ENCODE assay signal across 9 cellular contexts in the genomic region with DNA sequence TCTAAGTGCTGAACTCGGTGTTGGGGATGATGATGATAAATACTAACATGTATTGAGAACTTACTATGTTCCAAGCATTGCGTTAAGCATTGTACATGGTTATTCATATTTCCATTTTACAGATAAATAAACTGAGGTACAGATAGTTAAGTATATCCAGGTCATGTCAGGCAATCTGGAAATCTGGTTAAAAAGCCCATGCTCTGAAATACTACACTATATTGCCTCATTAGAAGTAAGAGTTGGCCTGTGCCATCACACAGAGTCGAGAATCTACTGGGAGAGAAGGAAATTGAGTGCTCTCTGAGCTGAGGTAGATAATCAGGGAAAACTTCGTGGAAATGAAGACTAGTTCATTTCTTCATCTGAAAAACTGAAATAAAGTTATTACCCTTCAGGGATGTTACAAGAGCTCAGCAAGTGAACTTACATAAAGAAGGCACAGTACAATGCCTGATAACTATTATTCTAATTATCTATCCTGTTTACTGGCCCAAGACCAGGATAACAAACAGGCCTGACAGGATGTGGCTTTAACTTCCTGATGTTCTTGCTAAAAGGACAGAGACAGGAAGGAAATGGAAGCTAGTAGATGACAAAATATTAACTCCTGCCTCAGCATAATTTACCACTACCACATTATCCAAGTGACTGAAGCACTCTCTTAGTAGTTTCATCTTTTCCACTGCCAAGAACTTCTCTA.
DNase-seq lines count a peak whose midpoint lies in the region; ATAC-seq, FAIRE-seq and TF ChIP-seq lines count a peak whose summit lies in the region.
"Had no signal": no experiment of that assay in that cellular context is flagged by ENCODE, and none has a peak within 500 bp of the region (broad histone marks: within the 10 kb centered on the region; RNA-seq: fewer than 3 reads in every experiment).

No MANE protein-coding gene starts in this region.

- TF ChIP-seq CTCF in OCI-LY7 (conservative IDR thresholded peaks at IDR 0.05; ENCODE audit: low read length) = no peak
- no peak for TF ChIP-seq CTCF in endothelial cell of umbilical vein (IDR thresholded peaks at IDR 0.05; ENCODE audit: extremely low read depth in 1 of 2, insufficient read depth in 1 of 2, low read depth in 1 of 2, low read length in 2 of 2)

- no peaks in the 10 kb centered on the region for H4K20me1 ChIP-seq in OCI-LY7 (ENCODE audit: insufficient read depth, low read length)
- no peaks in the 10 kb centered on the region for H4K20me1 ChIP-seq in endothelial cell of umbilical vein (replicated peaks; ENCODE audit: control insufficient read depth, extremely low read depth, insufficient read depth, low read length)

- no peaks in the 10 kb centered on the region for H3K27me3 ChIP-seq in endothelial cell of umbilical vein (ENCODE audit: control insufficient read depth in 2 of 2, insufficient read depth in 2 of 2, low read length in 2 of 2)

- dilution Hi-C loops in endothelial cell of umbilical vein (cut with MboI; ENCODE audit: extremely low pct_ligation_motif_present, low sequenced_read_pairs) = no loop called here

- H3K4me2 ChIP-seq in OCI-LY7 (ENCODE audit: low read length) (peak overlapping the region; percentile 47), endothelial cell of umbilical vein (ENCODE audit: insufficient read depth, low read length) (peak overlapping the region; percentile 80)

- no peaks in the 10 kb centered on the region for H3K9me2 ChIP-seq in OCI-LY7 (ENCODE audit: insufficient read depth, low read length)

- H3K9me3 ChIP-seq in OCI-LY7 (ENCODE audit: low read length) = no peaks in the 10 kb centered on the region
- H3K9me3 ChIP-seq in endothelial cell of umbilical vein (replicated peaks; ENCODE audit: control insufficient read depth, insufficient read depth, low read length) = no peaks in the 10 kb centered on the region

- ATAC-seq in sciatic nerve (peak; percentile 65), GM18867 (IDR thresholded peaks at IDR 0.05; ENCODE audit: unreplicated experiment) (no peak)

- intact Hi-C loops in OCI-LY7 (cut with micrococcal nuclease; ENCODE audit: unreplicated experiment) (loop anchor here (10.0 kb wide), 1 partner anchor 199 kb away; a partner anchor contains a TSS), endothelial cell of umbilical vein (cut with micrococcal nuclease) (no loop called here), sciatic nerve (cut with DNase I) (no loop called here)

- H3K27ac ChIP-seq in OCI-LY7 (ENCODE audit: low read depth, low read length, poor library complexity, severe bottlenecking) (no peak overlapping the region), endothelial cell of umbilical vein (ENCODE audit: insufficient read depth, low read depth, low read length) (peak overlapping the region; percentile 36)

- no peak overlapping the region for H2AFZ ChIP-seq in OCI-LY7 (ENCODE audit: low read length)
- no peak overlapping the region for H2AFZ ChIP-seq in endothelial cell of umbilical vein (ENCODE audit: low read depth, low read length)

- H3K9me1 ChIP-seq in endothelial cell of umbilical vein (replicated peaks; ENCODE audit: control insufficient read depth, extremely low read depth, insufficient read depth, low read length) = no peaks in the 10 kb centered on the region

- CTCF ChIA-PET in OCI-LY7 (lab: Charles Lee; ENCODE audit: unreplicated experiment) = no interaction called here
- CTCF ChIA-PET in endothelial cell of umbilical vein (lab: Charles Lee) = interaction anchor here (0.9 to 1.6 kb wide), 5 partner anchors 11 to 241 kb away, joined by 3 to 4 read pairs (median 4); no protein-coding TSS in a partner anchor

- H3K9ac ChIP-seq in endothelial cell of umbilical vein (replicated peaks; ENCODE audit: extremely low read depth, insufficient read depth, low read length) = no peak overlapping the region

- DNase-seq in GM19239 (ENCODE audit: insufficient read length, low spot score) = no peak
- peak; percentile 33 for DNase-seq in OCI-LY7 (ENCODE audit: low spot score)
- DNase-seq in endothelial cell of umbilical vein (ENCODE audit: low read depth, low spot score) = peak; percentile 60
- no peak for DNase-seq in sciatic nerve (ENCODE audit: low spot score)
- no peak for DNase-seq in DMS 273 (lab: John Stamatoyannopoulos, UW; ENCODE audit: unreplicated experiment)
- no peak for DNase-seq in effector CD4-positive, alpha-beta T cell
- DNase-seq in anterior cingulate cortex (lab: John Stamatoyannopoulos, UW) = no peak

- no peaks in the 10 kb centered on the region for H3K79me2 ChIP-seq in OCI-LY7 (ENCODE audit: insufficient read depth, low read depth, low read length)
- no peaks in the 10 kb centered on the region for H3K79me2 ChIP-seq in endothelial cell of umbilical vein (ENCODE audit: control insufficient read depth, insufficient read depth, low read length)

- no TSS peak for BruUV-seq in OCI-LY7 (replicated peaks; lab: Mats Ljungman, UMichigan)
- no TSS peak for BruUV-seq in endothelial cell of umbilical vein (replicated peaks; lab: Mats Ljungman, UMichigan)

- no peak for TF ChIP-seq POLR2A in endothelial cell of umbilical vein (IDR thresholded peaks at IDR 0.05; ENCODE audit: low read depth, low read length)

- peaks cover 20% of the 10 kb centered on the region for H3K4me1 ChIP-seq in OCI-LY7 (ENCODE audit: insufficient read depth, low read length, poor library complexity, severe bottlenecking)
- peaks cover 34% of the 10 kb centered on the region for H3K4me1 ChIP-seq in endothelial cell of umbilical vein (ENCODE audit: control insufficient read depth, extremely low read depth, insufficient read depth, low read length)

- FAIRE-seq in GM19239 (lab: Jason Lieb, UNC) (peak; percentile 92), endothelial cell of umbilical vein (lab: Jason Lieb, UNC) (peak; percentile 80)
- FAIRE-seq: TTC549 had no signal

- POLR2A ChIA-PET in OCI-LY7 (lab: Charles Lee) (interaction anchor here (0.6 to 1.8 kb wide), 8 partner anchors 9 to 893 kb away, joined by 3 to 9 read pairs (median 4); no protein-coding TSS in a partner anchor), endothelial cell of umbilical vein (lab: Charles Lee) (interaction anchor here (0.8 kb wide), 1 partner anchor 10 kb away, joined by 5 read pairs; no protein-coding TSS in a partner anchor)

- peaks cover 64% of the 10 kb centered on the region for H3K36me3 ChIP-seq in OCI-LY7 (ENCODE audit: insufficient read depth, low read length)
- peaks cover 0 to 4% of the 10 kb centered on the region in 2 experiments for H3K36me3 ChIP-seq in endothelial cell of umbilical vein (ENCODE audit: control insufficient read depth in 2 of 2, extremely low read depth in 1 of 2, insufficient read depth in 2 of 2, low read length in 2 of 2)

- H3K4me3 ChIP-seq in OCI-LY7 (ENCODE audit: low read depth, low read length, poor library complexity, severe bottlenecking) (no peak overlapping the region), endothelial cell of umbilical vein (replicated peaks in 1 of 3; ENCODE audit: insufficient read depth in 1 of 3, low read depth in 1 of 3, low read length in 3 of 3) (peak overlapping the region in 1 of 3 experiments; percentile 36)

TF ChIP-seq in endothelial cell of umbilical vein, 7 proteins besides CTCF, POLR2A, EP300 and RAD21:
- TF ChIP-seq EZH2 (IDR thresholded peaks at IDR 0.05; ENCODE audit: borderline replicate concordance, low read depth, low read length, severe bottlenecking) = no peak
- TF ChIP-seq, protein P1, sequence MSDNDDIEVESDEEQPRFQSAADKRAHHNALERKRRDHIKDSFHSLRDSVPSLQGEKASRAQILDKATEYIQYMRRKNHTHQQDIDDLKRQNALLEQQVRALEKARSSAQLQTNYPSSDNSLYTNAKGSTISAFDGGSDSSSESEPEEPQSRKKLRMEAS (IDR thresholded peaks at IDR 0.05; ENCODE audit: insufficient read depth, insufficient read length) = no peak
- TF ChIP-seq MYC (IDR thresholded peaks at IDR 0.05; ENCODE audit: low read depth, low read length) = no peak
- TF ChIP-seq GATA2 (IDR thresholded peaks at IDR 0.05; ENCODE audit: insufficient read depth, insufficient read length, low read depth, low read length) = peak; percentile 23
- no peak for TF ChIP-seq JUN (IDR thresholded peaks at IDR 0.05; ENCODE audit: borderline replicate concordance, insufficient read depth, insufficient read length, low read depth)
- TF ChIP-seq FOS (IDR thresholded peaks at IDR 0.05; ENCODE audit: borderline replicate concordance, insufficient read depth, low read length) = peak; percentile 14
- TF ChIP-seq POLR2AphosphoS5 (IDR thresholded peaks at IDR 0.05; ENCODE audit: insufficient read depth, low read depth, low read length) = peak; percentile 63

Comparison
In these comparisons a context has a peak if more than half of its experiments do, and no peak if none do; other contexts are left out.
1. DNase-seq: peak in OCI-LY7 (single experiment) and endothelial cell of umbilical vein (single experiment); none in GM19239 (single experiment), sciatic nerve (single experiment), DMS 273 (single experiment), effector CD4-positive, alpha-beta T cell (single experiment) and anterior cingulate cortex (0 of 58).